ENCODE assay signal across 8 cellular contexts in genomic region chr4:86895692-86896488, GRCh38. TPM values are rescaled to one million over a fixed set of nuclear protein-coding genes. Genes with fewer than 3 reads are reported as not detected.
A peak's percentile ranks its signal among the peaks of the same experiment; 100 is the strongest.
DNase-seq lines count a peak whose midpoint lies in the region; ATAC-seq, FAIRE-seq and TF ChIP-seq lines count a peak whose summit lies in the region.

No MANE protein-coding gene starts in this region.

- WGBS in right lobe of liver (ENCODE audit: insufficient coverage, low coverage, low lambda C conversion rate, missing lambda C conversion rate): 67% methylated on average over 6 of the region's 6 CpGs

- TF ChIP-seq CTCF in OCI-LY7 (conservative IDR thresholded peaks at IDR 0.05; ENCODE audit: low read length) (peak; percentile 96), right lobe of liver (IDR thresholded peaks at IDR 0.05) (peak; percentile 75 to 81 (median 76)), vagina (IDR thresholded peaks at IDR 0.05) (peak; percentile 63 to 77 (median 74))

- H2AFZ ChIP-seq in OCI-LY7 (ENCODE audit: low read length): no peak overlapping the region

- H3K36me3 ChIP-seq in OCI-LY7 (ENCODE audit: insufficient read depth, low read length) (no peaks in the 10 kb centered on the region), right lobe of liver (no peaks in the 10 kb centered on the region), vagina (no peaks in the 10 kb centered on the region)

- no peak overlapping the region for H3K4me2 ChIP-seq in OCI-LY7 (ENCODE audit: low read length)

- FAIRE-seq in colon (lab: Jason Lieb, UNC): peak; percentile 5

- TF ChIP-seq POLR2A in right lobe of liver (IDR thresholded peaks at IDR 0.05): no peak
- TF ChIP-seq POLR2A in vagina (IDR thresholded peaks at IDR 0.05): no peak

- H3K9me2 ChIP-seq in OCI-LY7 (ENCODE audit: insufficient read depth, low read length): no peaks in the 10 kb centered on the region

- no peaks in the 10 kb centered on the region for H4K20me1 ChIP-seq in OCI-LY7 (ENCODE audit: insufficient read depth, low read length)

- CTCF ChIA-PET in OCI-LY7 (lab: Charles Lee; ENCODE audit: unreplicated experiment): interaction anchor here (1.1 kb wide), 1 partner anchor 400 kb away, joined by 3 read pairs; no protein-coding TSS in a partner anchor

- peak; percentile 59 for DNase-seq in DMS79 treated with DMSO at 0.1 percent for 48 hours (lab: John Stamatoyannopoulos, UW)
- peak; percentile 50 for DNase-seq in KG1 (lab: John Stamatoyannopoulos, UW)
- peak; percentile 73 for DNase-seq in OCI-LY7 (ENCODE audit: low spot score)
- no peak for DNase-seq in right lobe of liver
- no peak for DNase-seq in vagina (ENCODE audit: extremely low spot score in 2 of 2)

- H3K79me2 ChIP-seq in OCI-LY7 (ENCODE audit: insufficient read depth, low read depth, low read length): no peaks in the 10 kb centered on the region

- POLR2A ChIA-PET in OCI-LY7 (lab: Charles Lee): no interaction called here

- H3K4me1 ChIP-seq in OCI-LY7 (ENCODE audit: insufficient read depth, low read length, poor library complexity, severe bottlenecking): no peaks in the 10 kb centered on the region
- no peaks in the 10 kb centered on the region for H3K4me1 ChIP-seq in right lobe of liver
- peaks cover 12% of the 10 kb centered on the region for H3K4me1 ChIP-seq in vagina

- ATAC-seq in GM21367 (IDR thresholded peaks at IDR 0.05; ENCODE audit: unreplicated experiment) (peak; percentile 60), right lobe of liver (peak; percentile 56 to 70 (median 66)), GM21381 (IDR thresholded peaks at IDR 0.05; ENCODE audit: unreplicated experiment) (no peak)

- H3K4me3 ChIP-seq in OCI-LY7 (ENCODE audit: low read depth, low read length, poor library complexity, severe bottlenecking) (no peak overlapping the region), right lobe of liver (no peak overlapping the region), vagina (no peak overlapping the region)

- H3K27ac ChIP-seq in OCI-LY7 (ENCODE audit: low read depth, low read length, poor library complexity, severe bottlenecking): no peak overlapping the region
- no peak overlapping the region for H3K27ac ChIP-seq in right lobe of liver
- H3K27ac ChIP-seq in vagina: no peak overlapping the region

- BruUV-seq in OCI-LY7 (replicated peaks; lab: Mats Ljungman, UMichigan): no TSS peak

- no peaks in the 10 kb centered on the region for H3K9me3 ChIP-seq in OCI-LY7 (ENCODE audit: low read length)
- no peaks in the 10 kb centered on the region for H3K9me3 ChIP-seq in right lobe of liver
- no peaks in the 10 kb centered on the region for H3K9me3 ChIP-seq in vagina

- intact Hi-C loops in OCI-LY7 (cut with micrococcal nuclease; ENCODE audit: unreplicated experiment) (loop anchor here (1.0 to 5.0 kb wide), 3 partner anchors 243 to 397 kb away; no protein-coding TSS in a partner anchor), right lobe of liver (cut with DNase I) (loop anchor here (5.0 to 10.0 kb wide), 2 partner anchors 401 to 404 kb away; no protein-coding TSS in a partner anchor), vagina (cut with DNase I) (loop anchor here (10.0 kb wide), 2 partner anchors 301 to 401 kb away; partner anchors contain the start of gene PTPN13)

- H3K27me3 ChIP-seq in right lobe of liver (no peaks in the 10 kb centered on the region), vagina (no peaks in the 10 kb centered on the region)

RNA-seq across cellular contexts. Expression of gene C4orf36, which starts 3.7 kb away (rescaled TPM):
- not detected in 2 replicates for total RNA-seq in OCI-LY7 (2014; rRNA removed; shearing (Covaris generic))
- total RNA-seq in OCI-LY7 (2022): 1.4 TPM in 1 of 2 replicates, not detected in the other
- under 1 TPM in 1 of 6 experiments, not detected in 5; 0.66 TPM for total RNA-seq in right lobe of liver
- not detected for total RNA-seq in vagina

RNA-seq across cellular contexts. Expression of gene AFF1, which starts 38.9 kb away (rescaled TPM):
- 28.7 and 29.9 TPM in 2 replicates for total RNA-seq in OCI-LY7 (2014; rRNA removed; shearing (Covaris generic))
- 69.7 and 81.4 TPM in 2 replicates for total RNA-seq in OCI-LY7 (2022)
- 10 to 100 TPM; 23.8 to 39.6 (median 34.9) TPM for total RNA-seq in right lobe of liver
- 99.9 TPM for total RNA-seq in vagina

RNA-seq across cellular contexts. Expression of gene SLC10A6, which starts 46.7 kb away (rescaled TPM):
- total RNA-seq in OCI-LY7 (2014; rRNA removed; shearing (Covaris generic)): not detected in 2 replicates
- not detected in 2 replicates for total RNA-seq in OCI-LY7 (2022)
- under 1 TPM in 3 of 6 experiments, not detected in 3; 0.17 to 0.26 (median 0.19) TPM for total RNA-seq in right lobe of liver
- total RNA-seq in vagina: 28.2 TPM

Comparison
In these comparisons a context has a peak if more than half of its experiments do, and no peak if none do; other contexts are left out.
1. DNase-seq: peak in DMS79 treated with DMSO at 0.1 percent for 48 hours (single experiment), KG1 (single experiment) and OCI-LY7 (single experiment); none in right lobe of liver (0 of 3) and vagina (0 of 2).
2. RNA of gene SLC10A6, which starts 46.7 kb away (total RNA-seq): 28.2 TPM in vagina (single experiment); 0.17 to 0.26 TPM in right lobe of liver and not detected in OCI-LY7; every median in the first group is over 10 times any median in the second.
3. Peak in every context shown above with its lines, with median percentiles within 50 percentile points of each other: CTCF ChIP-seq.